Comparison of ENCODE assay signal across 30 cellular contexts in genomic region chr3:141608438-141608837, GRCh38.
A peak's percentile ranks its signal among the peaks of the same experiment; 100 is the strongest.
DNase-seq lines count a peak whose midpoint lies in the region; ATAC-seq and TF ChIP-seq lines count a peak whose summit lies in the region.
"Had no signal": no experiment of that assay in that cellular context is flagged by ENCODE, and none has a peak within 500 bp of the region (broad histone marks: within the 10 kb centered on the region; RNA-seq: fewer than 3 reads in every experiment).

No MANE protein-coding gene starts in this region.

- intact Hi-C loops in left ventricle myocardium superior (cut with micrococcal nuclease): no loop called here
- intact Hi-C loops in mucosa of descending colon (cut with DNase I, micrococcal nuclease): no loop called here

- peak overlapping the region; percentile 67 for H3K27ac Mint-ChIP-seq in activated T-cell treated with anti-CD3 and anti-CD28 coated beads, Interleukin-2, amount 50 U/mL, for 24 hours
- H3K27ac Mint-ChIP-seq in naive B cell (peak overlapping the region in 4 of 6 donors; percentile 41 to 80 (median 59)), neural crest cell (ENCODE audit: unreplicated experiment) (peak overlapping the region; percentile 13)
- H3K27ac Mint-ChIP-seq: CD14-positive monocyte, HFFc6, IgD-negative memory B cell had no signal

- no peak overlapping the region for H3K27ac ChIP-seq in right atrium auricular region
- H3K27ac ChIP-seq: 22Rv1, KMS-11 had no signal

- H3K4me1 ChIP-seq in right atrium auricular region (peaks cover 0 to 12% of the 10 kb centered on the region in 2 donors), mucosa of descending colon (ENCODE audit: low read depth) (no peaks in the 10 kb centered on the region)
- H3K4me1 ChIP-seq: BE2C, HAP-1 had no signal

- ATAC-seq in activated T-cell treated with anti-CD3 and anti-CD28 coated beads, Interleukin-2, amount 50 U/mL, for 4 hours: no peak
- peak; percentile 31 for ATAC-seq in left ventricle myocardium superior
- no peak for ATAC-seq in naive B cell (ENCODE audit: low read depth in 2 of 2)
- no peak for ATAC-seq in mucosa of descending colon
- ATAC-seq: GM12878 had no signal

- no peaks in the 10 kb centered on the region for H3K9me3 Mint-ChIP-seq in activated T-cell treated with anti-CD3 and anti-CD28 coated beads, Interleukin-2, amount 50 U/mL, for 24 hours
- H3K9me3 Mint-ChIP-seq in activated T-cell treated with anti-CD3 and anti-CD28 coated beads, Interleukin-2, amount 50 U/mL, for 4 hours: no peaks in the 10 kb centered on the region
- H3K9me3 Mint-ChIP-seq in naive B cell (no peaks in the 10 kb centered on the region), neural crest cell (peaks cover 3% of the 10 kb centered on the region)
- H3K9me3 Mint-ChIP-seq: CD8-positive, alpha-beta memory T cell; HFFc6; IgD-negative memory B cell had no signal

- no peak for DNase-seq in activated T-cell treated with anti-CD3 and anti-CD28 coated beads, Interleukin-2, amount 50 U/mL, for 24 hours
- DNase-seq in activated T-cell treated with anti-CD3 and anti-CD28 coated beads, Interleukin-2, amount 50 U/mL, for 4 hours: no peak
- DNase-seq in left ventricle myocardium superior (no peak), right atrium auricular region (ENCODE audit: low spot score) (no peak), naive B cell (no peak), neural crest cell (ENCODE audit: low read depth, low spot score) (no peak), mucosa of descending colon (no peak), NCI-H128 (lab: John Stamatoyannopoulos, UW; ENCODE audit: unreplicated experiment) (no peak)
- DNase-seq: BE2C; CD8-positive, alpha-beta memory T cell; DMS 273 treated with DMSO at 0.1 percent for 48 hours; DMS79; EL; GDM1; GOT3; HFFc6; MM.1S; NCI-H1417; NCI-H1694; NCI-H2029 treated with DMSO at 0.1 percent for 48 hours; NCI-H2227 treated with DMSO at 0.1 percent for 48 hours; NCI-H526 treated with DMSO at 0.1 percent for 48 hours; RPMI8226; SHP77 had no signal

- H3K4me1 Mint-ChIP-seq in activated T-cell treated with anti-CD3 and anti-CD28 coated beads, Interleukin-2, amount 50 U/mL, for 24 hours (ENCODE audit: low read depth): peaks cover 7% of the 10 kb centered on the region
- peaks cover 4% of the 10 kb centered on the region for H3K4me1 Mint-ChIP-seq in activated T-cell treated with anti-CD3 and anti-CD28 coated beads, Interleukin-2, amount 50 U/mL, for 4 hours (ENCODE audit: low read depth)
- peaks cover 0 to 4% (median 0%) of the 10 kb centered on the region in 3 donors for H3K4me1 Mint-ChIP-seq in naive B cell
- H3K4me1 Mint-ChIP-seq in neural crest cell: no peaks in the 10 kb centered on the region

- H3K9me3 ChIP-seq in right atrium auricular region (no peaks in the 10 kb centered on the region), mucosa of descending colon (no peaks in the 10 kb centered on the region)
- H3K9me3 ChIP-seq: BE2C, HAP-1 had no signal

- peaks cover 32% of the 10 kb centered on the region for H3K36me3 ChIP-seq in right atrium auricular region
- no peaks in the 10 kb centered on the region for H3K36me3 ChIP-seq in mucosa of descending colon (ENCODE audit: low read depth)

- H3K27me3 ChIP-seq in right atrium auricular region: no peaks in the 10 kb centered on the region
- H3K27me3 ChIP-seq: BE2C had no signal

- no peaks in the 10 kb centered on the region for H3K27me3 Mint-ChIP-seq in activated T-cell treated with anti-CD3 and anti-CD28 coated beads, Interleukin-2, amount 50 U/mL, for 24 hours
- H3K27me3 Mint-ChIP-seq in activated T-cell treated with anti-CD3 and anti-CD28 coated beads, Interleukin-2, amount 50 U/mL, for 4 hours (ENCODE audit: low read depth): no peaks in the 10 kb centered on the region
- H3K27me3 Mint-ChIP-seq in naive B cell: no peaks in the 10 kb centered on the region
- no peaks in the 10 kb centered on the region for H3K27me3 Mint-ChIP-seq in neural crest cell (ENCODE audit: low read depth)
- H3K27me3 Mint-ChIP-seq: CD8-positive, alpha-beta memory T cell; IgD-negative memory B cell had no signal

- H3K36me3 Mint-ChIP-seq in activated T-cell treated with anti-CD3 and anti-CD28 coated beads, Interleukin-2, amount 50 U/mL, for 24 hours (ENCODE audit: low read depth): peaks cover 74% of the 10 kb centered on the region
- H3K36me3 Mint-ChIP-seq in activated T-cell treated with anti-CD3 and anti-CD28 coated beads, Interleukin-2, amount 50 U/mL, for 4 hours (ENCODE audit: insufficient read depth): peaks cover 36% of the 10 kb centered on the region
- H3K36me3 Mint-ChIP-seq in naive B cell: peaks cover 31 to 34% of the 10 kb centered on the region in 2 donors
- H3K36me3 Mint-ChIP-seq in neural crest cell (ENCODE audit: low read depth): peaks cover 15% of the 10 kb centered on the region

- H3K4me3 Mint-ChIP-seq in activated T-cell treated with anti-CD3 and anti-CD28 coated beads, Interleukin-2, amount 50 U/mL, for 24 hours: no peak overlapping the region
- no peak overlapping the region for H3K4me3 Mint-ChIP-seq in activated T-cell treated with anti-CD3 and anti-CD28 coated beads, Interleukin-2, amount 50 U/mL, for 4 hours
- no peak overlapping the region for H3K4me3 Mint-ChIP-seq in naive B cell
- no peak overlapping the region for H3K4me3 Mint-ChIP-seq in neural crest cell
- H3K4me3 Mint-ChIP-seq: CD14-positive monocyte; CD8-positive, alpha-beta memory T cell; HFFc6; IgD-negative memory B cell had no signal

- H3K4me3 ChIP-seq in right atrium auricular region (no peak overlapping the region), mucosa of descending colon (no peak overlapping the region)
- H3K4me3 ChIP-seq: GM12878, HAP-1 had no signal

- TF ChIP-seq CTCF in right atrium auricular region (IDR thresholded peaks at IDR 0.05) (no peak), neural crest cell (conservative IDR thresholded peaks at IDR 0.05) (no peak), mucosa of descending colon (IDR thresholded peaks at IDR 0.05) (no peak)

Comparison
In these comparisons a context has a peak if more than half of its experiments do, and no peak if none do; other contexts are left out.
1. H3K27ac Mint-ChIP-seq: peak in every context shown above with its lines; median percentile 67 in activated T-cell treated with anti-CD3 and anti-CD28 coated beads, Interleukin-2, amount 50 U/mL, for 24 hours; 59 in naive B cell; 13 in neural crest cell.